18 cellular contexts compared by ENCODE assay signal in genomic region chr17:39097159-39097519, GRCh38. TPM values are rescaled to one million over a fixed set of nuclear protein-coding genes. Genes with fewer than 3 reads are reported as not detected.
DNase-seq lines count a peak whose midpoint lies in the region; ATAC-seq and TF ChIP-seq lines count a peak whose summit lies in the region.
"Had no signal": no experiment of that assay in that cellular context is flagged by ENCODE, and none has a peak within 500 bp of the region (broad histone marks: within the 10 kb centered on the region; RNA-seq: fewer than 3 reads in every experiment).

No MANE protein-coding gene starts in this region.

- ATAC-seq in activated naive CD8-positive, alpha-beta T cell treated with anti-CD3 and anti-CD28 coated beads, Interleukin-2, amount 50 U/mL, for 24 hours = no peak
- ATAC-seq in GM21360 (IDR thresholded peaks at IDR 0.05; ENCODE audit: unreplicated experiment) = no peak

- peak overlapping the region; percentile 41 for H3K4me3 Mint-ChIP-seq in activated CD4-positive, alpha-beta T cell treated with anti-CD3 and anti-CD28 coated beads, Interleukin-2, amount 10 ng/mL, durations not matched to agents 24 days and 14 days
- no peak overlapping the region for H3K4me3 Mint-ChIP-seq in activated naive CD8-positive, alpha-beta T cell treated with anti-CD3 and anti-CD28 coated beads, Interleukin-2, amount 50 U/mL, for 24 hours
- H3K4me3 Mint-ChIP-seq: activated B cell treated with CpG ODN at 0.5 μM for 24 hours had no signal

- H3K4me3 ChIP-seq in HL-60 (replicated peaks; ENCODE audit: insufficient read depth, low read length) (no peak overlapping the region), sigmoid colon (no peak overlapping the region)
- H3K4me3 ChIP-seq: right lobe of liver had no signal

- no peaks in the 10 kb centered on the region for H3K9me3 Mint-ChIP-seq in activated CD4-positive, alpha-beta T cell treated with anti-CD3 and anti-CD28 coated beads, Interleukin-2, amount 10 ng/mL, durations not matched to agents 24 days and 14 days
- H3K9me3 Mint-ChIP-seq in activated naive CD8-positive, alpha-beta T cell treated with anti-CD3 and anti-CD28 coated beads, Interleukin-2, amount 50 U/mL, for 24 hours = no peaks in the 10 kb centered on the region
- H3K9me3 Mint-ChIP-seq: activated B cell treated with CpG ODN at 0.5 μM for 24 hours had no signal

- TF ChIP-seq EP300 in sigmoid colon (IDR thresholded peaks at IDR 0.05) = no peak

- no peaks in the 10 kb centered on the region for H3K36me3 ChIP-seq in sigmoid colon
- H3K36me3 ChIP-seq: neutrophil, right lobe of liver had no signal

- H3K27me3 ChIP-seq in HL-60 (ENCODE audit: insufficient read depth, poor library complexity, severe bottlenecking) = no peaks in the 10 kb centered on the region
- no peaks in the 10 kb centered on the region for H3K27me3 ChIP-seq in sigmoid colon
- H3K27me3 ChIP-seq: right lobe of liver had no signal

- H3K27me3 Mint-ChIP-seq in activated CD4-positive, alpha-beta T cell treated with anti-CD3 and anti-CD28 coated beads, Interleukin-2, amount 10 ng/mL, durations not matched to agents 24 days and 14 days = peaks cover 6% of the 10 kb centered on the region
- H3K27me3 Mint-ChIP-seq in activated naive CD8-positive, alpha-beta T cell treated with anti-CD3 and anti-CD28 coated beads, Interleukin-2, amount 50 U/mL, for 24 hours = no peaks in the 10 kb centered on the region

- DNase-seq in activated CD4-positive, alpha-beta T cell treated with anti-CD3 and anti-CD28 coated beads, Interleukin-2, amount 10 ng/mL, durations not matched to agents 24 days and 14 days = no peak
- no peak for DNase-seq in activated CD4-positive, alpha-beta T cell treated with anti-CD3 and anti-CD28 coated beads, Interleukin-2, amount 50 U/mL, for 1 hour
- DNase-seq in HL-60 (ENCODE audit: low read depth in 1 of 2, low spot score in 1 of 2) = no peak
- DNase-seq in activated naive CD8-positive, alpha-beta T cell treated with anti-CD3 and anti-CD28 coated beads, Interleukin-2, amount 50 U/mL, for 24 hours = no peak
- no peak for DNase-seq in sigmoid colon
- DNase-seq in activated effector memory CD4-positive, alpha-beta T cell treated with Interleukin-2 at 50 U/mL for 16 hours = no peak
- DNase-seq in HuH-7.5 (ENCODE audit: low spot score) = no peak
- DNase-seq: activated B cell treated with CpG ODN at 0.5 μM for 24 hours; anterior cingulate cortex; glutamatergic neuron; HCEC 1CT; mesenchymal stem cell; right lobe of liver; stimulated activated CD4-positive, alpha-beta T cell treated with anti-CD3 and anti-CD28 coated beads, Interleukin-4, amount 100 ng/mL, for 1 hour; stimulated activated CD8-positive, alpha-beta memory T cell treated with anti-CD3 and anti-CD28 coated beads, Interleukin-4, amount 100 ng/mL, for 48 hours; trophoblast cell had no signal

- peak overlapping the region; percentile 80 for H3K27ac Mint-ChIP-seq in activated CD4-positive, alpha-beta T cell treated with anti-CD3 and anti-CD28 coated beads, Interleukin-2, amount 10 ng/mL, durations not matched to agents 24 days and 14 days
- peak overlapping the region; percentile 51 for H3K27ac Mint-ChIP-seq in activated naive CD8-positive, alpha-beta T cell treated with anti-CD3 and anti-CD28 coated beads, Interleukin-2, amount 50 U/mL, for 24 hours
- H3K27ac Mint-ChIP-seq: activated B cell treated with CpG ODN at 0.5 μM for 24 hours had no signal

- H3K27ac ChIP-seq in HL-60 (replicated peaks) (peak overlapping the region; percentile 72; the same call in 1 of the 2 replicates), sigmoid colon (peak overlapping the region; percentile 31 to 55 (median 39))
- H3K27ac ChIP-seq: neutrophil had no signal

- no peaks in the 10 kb centered on the region for H3K9me3 ChIP-seq in sigmoid colon
- H3K9me3 ChIP-seq: neutrophil, right lobe of liver had no signal

- TF ChIP-seq POLR2A in sigmoid colon (IDR thresholded peaks at IDR 0.05) = no peak

- WGBS in sigmoid colon, 2 donors = 74 to 80% methylated on average over 2 of the region's 2 CpGs

- peaks cover 50% of the 10 kb centered on the region for H3K4me1 Mint-ChIP-seq in activated CD4-positive, alpha-beta T cell treated with anti-CD3 and anti-CD28 coated beads, Interleukin-2, amount 10 ng/mL, durations not matched to agents 24 days and 14 days
- H3K4me1 Mint-ChIP-seq in activated naive CD8-positive, alpha-beta T cell treated with anti-CD3 and anti-CD28 coated beads, Interleukin-2, amount 50 U/mL, for 24 hours = peaks cover 63% of the 10 kb centered on the region

- H3K4me1 ChIP-seq in sigmoid colon = peaks cover 0 to 51% (median 40%) of the 10 kb centered on the region in 4 donors
- H3K4me1 ChIP-seq: right lobe of liver had no signal

- no peaks in the 10 kb centered on the region for H3K36me3 Mint-ChIP-seq in activated CD4-positive, alpha-beta T cell treated with anti-CD3 and anti-CD28 coated beads, Interleukin-2, amount 10 ng/mL, durations not matched to agents 24 days and 14 days (ENCODE audit: low read depth)
- no peaks in the 10 kb centered on the region for H3K36me3 Mint-ChIP-seq in activated naive CD8-positive, alpha-beta T cell treated with anti-CD3 and anti-CD28 coated beads, Interleukin-2, amount 50 U/mL, for 24 hours (ENCODE audit: low read depth)

- TF ChIP-seq CTCF in HL-60 (IDR thresholded peaks at IDR 0.05; ENCODE audit: insufficient read depth, low read length) = no peak
- no peak for TF ChIP-seq CTCF in sigmoid colon (IDR thresholded peaks at IDR 0.05)

- intact Hi-C loops in activated CD4-positive, alpha-beta T cell treated with anti-CD3 and anti-CD28 coated beads, Interleukin-2, amount 10 ng/mL, durations not matched to agents 24 days and 14 days (cut with micrococcal nuclease) = loop anchor here (10.0 kb wide), 1 partner anchor 112 kb away; no protein-coding TSS in a partner anchor
- intact Hi-C loops in sigmoid colon (cut with DNase I) = no loop called here

RNA-seq across cellular contexts. Expression of gene PLXDC1, which starts 54.3 kb away (rescaled TPM):
- total RNA-seq in activated CD4-positive, alpha-beta T cell treated with anti-CD3 and anti-CD28 coated beads, Interleukin-2, amount 10 ng/mL, durations not matched to agents 24 days and 14 days = 0.16 and 0.43 TPM in 2 replicates
- 10 to 100 TPM in 3 of 4 donors, 1 to 10 TPM in 1; 6.2 to 13.0 (median 10.3) TPM for total RNA-seq in sigmoid colon
- polyA plus RNA-seq in sigmoid colon = 1 to 10 TPM; 1.4 to 4.8 (median 3.6) TPM
- total RNA-seq: activated B cell treated with CpG ODN at 0.5 μM for 24 hours had no signal
